26 cellular contexts compared by ENCODE assay signal in the genomic region with DNA sequence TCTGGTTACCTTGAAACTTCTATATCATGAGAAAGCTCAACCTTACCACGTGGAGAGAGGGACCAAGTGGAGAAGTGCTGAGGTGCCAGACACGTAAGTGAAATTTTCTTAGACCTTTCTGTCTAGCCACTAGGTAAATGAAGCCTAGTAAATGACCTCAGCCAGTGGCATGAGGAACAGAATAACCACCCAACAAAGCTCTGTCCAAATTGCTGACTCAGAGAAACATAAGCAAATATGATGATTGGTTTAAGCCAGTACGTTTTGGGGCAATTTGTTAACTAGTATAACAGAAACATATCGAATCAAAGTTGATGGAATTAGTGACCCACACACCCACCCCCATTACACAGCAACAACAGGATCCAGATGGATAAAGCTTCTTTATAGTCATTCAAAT.
DNase-seq lines count a peak whose midpoint lies in the region; ATAC-seq, FAIRE-seq and TF ChIP-seq lines count a peak whose summit lies in the region.
"Had no signal": no experiment of that assay in that cellular context is flagged by ENCODE, and none has a peak within 500 bp of the region (broad histone marks: within the 10 kb centered on the region; RNA-seq: fewer than 3 reads in every experiment).

No MANE protein-coding gene starts in this region.

- 67% methylated on average over 4 of the region's 4 CpGs for WGBS in GM12878 (ENCODE audit: insufficient coverage, insufficient replicate concordance, low lambda C conversion rate, missing lambda C conversion rate)

- H3K27ac ChIP-seq in OCI-LY1 (ENCODE audit: low read depth, low read length, poor library complexity, severe bottlenecking) = peak overlapping the region; percentile 18
- H3K27ac ChIP-seq in GM12878 (ENCODE audit: control insufficient read depth, insufficient read depth) = no peak overlapping the region
- H3K27ac ChIP-seq: C4-2B, HL-60, SJSA1 had no signal

- H3K4me1 ChIP-seq in OCI-LY1 (ENCODE audit: insufficient read depth, low read length, severe bottlenecking) = peaks cover 51% of the 10 kb centered on the region
- peaks cover 27% of the 10 kb centered on the region for H3K4me1 ChIP-seq in GM12878 (ENCODE audit: control insufficient read depth, insufficient read depth, low read length)
- H3K4me1 ChIP-seq: Caco-2 had no signal

- TF ChIP-seq RAD21 in GM12878 (IDR thresholded peaks at IDR 0.05; ENCODE audit: insufficient read depth, low read depth, low read length) = no peak

- BruUV-seq in GM12878 (replicated peaks; lab: Mats Ljungman, UMichigan) = no TSS peak

- H3K9me3 ChIP-seq in OCI-LY1 (ENCODE audit: low read length) = peaks cover 11% of the 10 kb centered on the region
- H3K9me3 ChIP-seq in GM12878 (replicated peaks; ENCODE audit: control insufficient read depth, insufficient read depth, low read length) = peaks cover 11% of the 10 kb centered on the region
- H3K9me3 ChIP-seq: SJSA1 had no signal

- in situ Hi-C loops in GM12878 (cut with MboI) = no loop called here

- no peak for TF ChIP-seq EP300 in GM12878 (IDR thresholded peaks at IDR 0.05; ENCODE audit: borderline replicate concordance in 1 of 2, control insufficient read depth in 1 of 2, low read depth in 2 of 2, low read length in 2 of 2)

- RAD21 ChIA-PET in GM12878 (lab: Charles Lee; ENCODE audit: unreplicated experiment) = interaction anchor here (1.1 kb wide), 1 partner anchor 29 kb away, joined by 3 read pairs; no protein-coding TSS in a partner anchor

- H4K20me1 ChIP-seq in OCI-LY1 (ENCODE audit: insufficient read depth, low read length) (no peaks in the 10 kb centered on the region), GM12878 (ENCODE audit: control insufficient read depth, insufficient read depth) (no peaks in the 10 kb centered on the region)

- ATAC-seq in GM12878 (no peak), GM21576 (IDR thresholded peaks at IDR 0.05; ENCODE audit: unreplicated experiment) (no peak)
- ATAC-seq: CD8-positive, alpha-beta T cell had no signal

- POLR2A ChIA-PET in GM12878 (lab: Charles Lee) = no interaction called here

- no peak for FAIRE-seq in GM12878 (lab: Jason Lieb, UNC)
- no peak for FAIRE-seq in GM12891 (lab: Jason Lieb, UNC)
- FAIRE-seq: G401.6 had no signal

- TF ChIP-seq CTCF in OCI-LY1 (IDR thresholded peaks at IDR 0.05; ENCODE audit: low read length) (no peak), GM12878 (IDR thresholded peaks at IDR 0.05 in 2 of 3, conservative IDR thresholded peaks at IDR 0.05 in 1 of 3; ENCODE audit: control insufficient read depth in 2 of 3, extremely low read depth in 1 of 3, insufficient read depth in 1 of 3, low read depth in 3 of 3, low read length in 3 of 3) (no peak)

- no peak overlapping the region for H3K9ac ChIP-seq in OCI-LY1 (ENCODE audit: low read length)
- no peak overlapping the region for H3K9ac ChIP-seq in GM12878 (ENCODE audit: control insufficient read depth, insufficient read depth, low read length)

- SMC1A ChIA-PET in GM12878 (lab: Charles Lee; ENCODE audit: uncharacterized antibody, unreplicated experiment) = interaction anchor here (1.1 to 2.4 kb wide), 6 partner anchors 8 to 155 kb away, joined by 3 to 8 read pairs (median 4); no protein-coding TSS in a partner anchor

- intact Hi-C loops in GM12878 (cut with micrococcal nuclease; ENCODE audit: unreplicated experiment) = no loop called here

- no peaks in the 10 kb centered on the region for H3K9me2 ChIP-seq in OCI-LY1 (ENCODE audit: low read depth, low read length)

- DNase-seq in GM12878 (ENCODE audit: low read depth, low spot score) (no peak), fibroblast of peridontal ligament (ENCODE audit: extremely low read depth) (peak; percentile 65), renal cortical epithelial cell (ENCODE audit: low read depth) (peak; percentile 27), superior temporal gyrus (ENCODE audit: extremely low spot score) (no peak), anterior cingulate cortex (lab: John Stamatoyannopoulos, UW) (no peak), GM12891 (ENCODE audit: insufficient read length, low spot score) (no peak)
- DNase-seq: Caco-2; CD8-positive, alpha-beta T cell; H7; Kasumi-1; MV-4-11; NCI-H1105 treated with DMSO at 0.1 percent for 48 hours; NCI-H146; NCI-H1930; NCI-H2107; NCI-H524; NCI-H774; NK-92 treated with Interleukin-12 subunit alpha and Interleukin-12 subunit beta, amount 100 ng/mL, for 24 hours; Right ventricle myocardium superior; RPMI8226 had no signal

- H2AFZ ChIP-seq in OCI-LY1 (ENCODE audit: low read length) (no peak overlapping the region), GM12878 (ENCODE audit: control insufficient read depth, low read depth, low read length) (no peak overlapping the region)

- TF ChIP-seq POLR2A in GM12878 (IDR thresholded peaks at IDR 0.05; ENCODE audit: low read depth, low read length) (no peak), GM12891 (IDR thresholded peaks at IDR 0.05; ENCODE audit: low read depth, low read length) (no peak)

- H3K4me3 ChIP-seq in OCI-LY1 (ENCODE audit: low read depth, low read length, poor library complexity, severe bottlenecking) = no peak overlapping the region
- no peak overlapping the region for H3K4me3 ChIP-seq in GM12878
- H3K4me3 ChIP-seq: SJSA1 had no signal

- no peak overlapping the region for H3K4me2 ChIP-seq in OCI-LY1 (ENCODE audit: low read length)
- no peak overlapping the region for H3K4me2 ChIP-seq in GM12878 (ENCODE audit: control insufficient read depth, insufficient read depth)

- no peaks in the 10 kb centered on the region for H3K27me3 ChIP-seq in OCI-LY1 (ENCODE audit: insufficient read depth, low read length)
- no peaks in the 10 kb centered on the region for H3K27me3 ChIP-seq in GM12878 (replicated peaks in 1 of 2; ENCODE audit: control insufficient read depth in 2 of 2, insufficient read depth in 2 of 2, low read length in 1 of 2)
- H3K27me3 ChIP-seq: SJSA1 had no signal

- 0 out of 2 replicates have a peak, but pooled peaks cover 4% of the 10 kb centered on the region for H3F3A ChIP-seq in OCI-LY1 (ENCODE audit: insufficient read depth, low read length)

- H3K79me2 ChIP-seq in OCI-LY1 (ENCODE audit: insufficient read depth, low read length) = no peaks in the 10 kb centered on the region
- H3K79me2 ChIP-seq in GM12878 (ENCODE audit: control insufficient read depth, insufficient read depth, low read length) = no peaks in the 10 kb centered on the region

- CTCF ChIA-PET in GM12878 (lab: Yijun Ruan, JAX) = interaction anchor here (0.6 to 1.6 kb wide), 2 partner anchors 8 to 13 kb away, joined by 3 to 8 read pairs; no protein-coding TSS in a partner anchor

- H3K36me3 ChIP-seq in OCI-LY1 (ENCODE audit: insufficient read depth, low read length) (no peaks in the 10 kb centered on the region), GM12878 (ENCODE audit: control insufficient read depth in 2 of 2, insufficient read depth in 2 of 2, low read length in 1 of 2) (no peaks in the 10 kb centered on the region)
- H3K36me3 ChIP-seq: SJSA1 had no signal

TF ChIP-seq in GM12878, 131 proteins besides CTCF, POLR2A, EP300 and RAD21:
- TF ChIP-seq BACH1 (IDR thresholded peaks at IDR 0.05; ENCODE audit: borderline replicate concordance) = 0 out of 2 replicates have a peak, but pooled peaks have one; percentile 20
- TF ChIP-seq RB1 (IDR thresholded peaks at IDR 0.05; ENCODE audit: borderline replicate concordance) = no peak
- TF ChIP-seq NR2F1 (conservative IDR thresholded peaks at IDR 0.05) = no peak
- TF ChIP-seq TCF3 (IDR thresholded peaks at IDR 0.05; ENCODE audit: borderline replicate concordance, insufficient read depth, low read depth, low read length) = no peak
- no peak for TF ChIP-seq CHD4 (IDR thresholded peaks at IDR 0.05)

TF ChIP-seq in GM12891, 5 proteins besides CTCF, POLR2A, EP300 and RAD21:
- TF ChIP-seq PAX5 (IDR thresholded peaks at IDR 0.05; ENCODE audit: insufficient read depth, low read length, severe bottlenecking) (no peak), SPI1 (IDR thresholded peaks at IDR 0.05; ENCODE audit: low read depth, low read length) (no peak; the same call in 1 of the 2 replicates), POLR2AphosphoS5 (IDR thresholded peaks at IDR 0.05; ENCODE audit: low read depth, low read length) (no peak), TAF1 (IDR thresholded peaks at IDR 0.05; ENCODE audit: low read depth, low read length) (no peak), POU2F2 (IDR thresholded peaks at IDR 0.05; ENCODE audit: low read depth, low read length) (no peak)

Comparison
In these comparisons a context has a peak if more than half of its experiments do, and no peak if none do; other contexts are left out.
1. DNase-seq: peak in fibroblast of peridontal ligament (single experiment) and renal cortical epithelial cell (single experiment); none in GM12878 (single experiment), superior temporal gyrus (single experiment), anterior cingulate cortex (0 of 58) and GM12891 (single experiment).